Comparison of ENCODE assay signal across 8 cellular contexts in genomic region chr16:66872927-66873684, GRCh38. TPM values are rescaled to one million over a fixed set of nuclear protein-coding genes. Genes with fewer than 3 reads are reported as not detected.
A peak's percentile ranks its signal among the peaks of the same experiment; 100 is the strongest.
DNase-seq lines count a peak whose midpoint lies in the region; ATAC-seq, FAIRE-seq and TF ChIP-seq lines count a peak whose summit lies in the region.

No MANE protein-coding gene starts in this region.

- peaks cover 17% of the 10 kb centered on the region for H3K27me3 Mint-ChIP-seq in brain

- peaks cover 0 to 6% of the 10 kb centered on the region in 2 donors for H3K4me1 ChIP-seq in gastrocnemius medialis

- ATAC-seq in HG02884 (IDR thresholded peaks at IDR 0.05; ENCODE audit: unreplicated experiment) = peak; percentile 82
- peak; percentile 85 to 91 for ATAC-seq in gastrocnemius medialis

- TF ChIP-seq CTCF in brain (conservative IDR thresholded peaks at IDR 0.05) = peak; percentile 87 to 92
- peak; percentile 62 to 94 (median 90) for TF ChIP-seq CTCF in gastrocnemius medialis (IDR thresholded peaks at IDR 0.05 in 4 of 5, conservative IDR thresholded peaks at IDR 0.05 in 1 of 5)

- no peaks in the 10 kb centered on the region for H3K9me3 Mint-ChIP-seq in brain

- H3K27me3 ChIP-seq in gastrocnemius medialis = no peaks in the 10 kb centered on the region

- peak overlapping the region; percentile 42 to 76 (median 61) for H3K27ac Mint-ChIP-seq in brain

- TF ChIP-seq POLR2A in gastrocnemius medialis (IDR thresholded peaks at IDR 0.05) = no peak

- H3K9me3 ChIP-seq in gastrocnemius medialis = no peaks in the 10 kb centered on the region

- peak overlapping the region in 2 of 4 donors; percentile 35 to 57 for H3K27ac ChIP-seq in gastrocnemius medialis

- no peaks in the 10 kb centered on the region for H3K36me3 Mint-ChIP-seq in brain

- peaks cover 19% of the 10 kb centered on the region for H3K4me1 Mint-ChIP-seq in brain

- peak; percentile 66 for FAIRE-seq in TTC549 (lab: Jason Lieb, UNC)

- no peaks in the 10 kb centered on the region for H3K36me3 ChIP-seq in gastrocnemius medialis

- H3K4me3 Mint-ChIP-seq in brain = peak overlapping the region; percentile 73 to 86 (median 84)

- H3K4me3 ChIP-seq in iPS-11a (ENCODE audit: low read depth, low read length) (peak overlapping the region; percentile 42), gastrocnemius medialis (peak overlapping the region; percentile 30 to 55 (median 40))

- intact Hi-C loops in gastrocnemius medialis (cut with DNase I; ENCODE audit: low total_unique reads) = loop anchor here (5.0 to 10.0 kb wide), 2 partner anchors 388 to 466 kb away; no protein-coding TSS in a partner anchor

- in situ Hi-C loops in gastrocnemius medialis (cut with MboI; ENCODE audit: low sequenced_read_pairs in 4 of 4) = loop anchor here in 2 of 4 donors (5.0 to 25.0 kb wide), 3 partner anchors 41 to 461 kb away; partner anchors contain the start of genes CMTM3 (in 1 of the 2) and NAE1 (in 1 of the 2)

- DNase-seq in NCI-H187 (lab: John Stamatoyannopoulos, UW) = peak; percentile 9 to 13
- DNase-seq in NCI-H187 treated with DMSO at 0.1 percent for 48 hours (lab: John Stamatoyannopoulos, UW) = no peak
- peak; percentile 43 to 77 for DNase-seq in NCI-H1930 (lab: John Stamatoyannopoulos, UW)
- DNase-seq in gastrocnemius medialis = peak; percentile 70 to 80

RNA-seq across cellular contexts. Expression of gene PDP2, which starts 7.2 kb away (rescaled TPM):
- 9.4 TPM for polyA plus RNA-seq in brain (ENCODE audit: insufficient read depth, low read depth, low replicate concordance)
- total RNA-seq in gastrocnemius medialis = 1 to 10 TPM; 2.2 to 5.2 (median 4.1) TPM

RNA-seq across cellular contexts. Expression of gene CA7, which starts 28.9 kb away (rescaled TPM):
- 2.3 TPM for polyA plus RNA-seq in brain (ENCODE audit: insufficient read depth, low read depth, low replicate concordance)
- under 1 TPM in 1 of 4 donors, not detected in 3; 0.19 TPM for total RNA-seq in gastrocnemius medialis

RNA-seq across cellular contexts. Expression of gene NAE1, which starts 42.3 kb away (rescaled TPM):
- 35.0 TPM for polyA plus RNA-seq in brain (ENCODE audit: insufficient read depth, low read depth, low replicate concordance)
- 10 to 100 TPM; 29.1 to 57.0 (median 34.8) TPM for total RNA-seq in gastrocnemius medialis

RNA-seq across cellular contexts. Expression of gene CDH16, which starts 45.6 kb away (rescaled TPM):
- polyA plus RNA-seq in brain (ENCODE audit: insufficient read depth, low read depth, low replicate concordance) = not detected
- total RNA-seq in gastrocnemius medialis = under 1 TPM in 3 of 4 donors, not detected in 1; 0.10 to 0.87 (median 0.16) TPM

RNA-seq across cellular contexts. Expression of gene RRAD, which starts 52.2 kb away (rescaled TPM):
- polyA plus RNA-seq in brain (ENCODE audit: insufficient read depth, low read depth, low replicate concordance) = 2.1 TPM
- total RNA-seq in gastrocnemius medialis = 1,000 to 10,000 TPM in 1 of 4 donors, 100 to 1,000 TPM in 3; 286 to 1,191 (median 655) TPM
